In the genomic region with DNA sequence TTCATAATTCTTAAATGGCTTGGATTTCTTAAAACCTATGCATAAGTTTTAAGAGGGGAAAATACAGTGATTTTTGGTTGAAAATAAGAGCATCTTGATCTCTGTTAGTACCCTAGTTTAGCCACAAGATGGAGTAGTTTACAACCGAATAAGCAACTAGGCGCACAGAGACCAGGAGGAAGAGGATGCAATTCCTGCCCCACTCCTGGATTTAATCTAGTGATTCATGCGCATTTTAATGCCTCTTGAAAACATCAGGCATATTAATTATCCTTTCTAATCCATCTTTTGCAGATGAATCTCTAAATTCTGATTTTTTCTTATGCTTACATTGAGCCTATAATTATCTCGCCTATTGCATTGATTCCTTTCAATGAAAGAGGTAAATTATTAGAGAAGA, we compare ENCODE assay signal across 8 cellular contexts.
DNase-seq lines count a peak whose midpoint lies in the region; ATAC-seq and TF ChIP-seq lines count a peak whose summit lies in the region.

No MANE protein-coding gene starts in this region.

- H3K4me2 ChIP-seq in smooth muscle cell: no peak overlapping the region

- WGBS in heart right ventricle, 2 donors: 26 to 31% methylated on average over 4 of the region's 4 CpGs
- 30% methylated on average over 4 of the region's 4 CpGs for WGBS in smooth muscle cell (ENCODE audit: low lambda C conversion rate)

- H3K79me2 ChIP-seq in smooth muscle cell (ENCODE audit: low read depth): no peaks in the 10 kb centered on the region

- H3K4me1 ChIP-seq in CD8-positive, alpha-beta T cell (ENCODE audit: insufficient read depth, low read length): no peaks in the 10 kb centered on the region
- H3K4me1 ChIP-seq in heart right ventricle (peaks cover 0 to 4% (median 0%) of the 10 kb centered on the region in 9 donors), smooth muscle cell (ENCODE audit: low read depth) (no peaks in the 10 kb centered on the region)

- H3K27ac ChIP-seq in CD8-positive, alpha-beta T cell (ENCODE audit: low read depth, low read length): no peak overlapping the region
- H3K27ac ChIP-seq in WERI-Rb-1: no peak overlapping the region
- no peak overlapping the region for H3K27ac ChIP-seq in heart right ventricle
- no peak overlapping the region for H3K27ac ChIP-seq in smooth muscle cell (ENCODE audit: low read depth)

- H4K20me1 ChIP-seq in smooth muscle cell (ENCODE audit: low read depth): no peaks in the 10 kb centered on the region

- no peaks in the 10 kb centered on the region for H3K27me3 ChIP-seq in CD8-positive, alpha-beta T cell (ENCODE audit: insufficient read depth, low read length)
- H3K27me3 ChIP-seq in WERI-Rb-1 (ENCODE audit: insufficient read depth, low read depth, severe bottlenecking): no peaks in the 10 kb centered on the region
- peaks cover 0 to 7% (median 0%) of the 10 kb centered on the region in 7 donors for H3K27me3 ChIP-seq in heart right ventricle
- H3K27me3 ChIP-seq in smooth muscle cell (ENCODE audit: low read depth): no peaks in the 10 kb centered on the region

- H3K27me3 Mint-ChIP-seq in CD8-positive, alpha-beta T cell (ENCODE audit: low read depth): no peaks in the 10 kb centered on the region
- no peaks in the 10 kb centered on the region for H3K27me3 Mint-ChIP-seq in activated CD4-positive, alpha-beta T cell treated with anti-CD3 and anti-CD28 coated beads, Interleukin-2, amount 10 ng/mL, durations not matched to agents 24 days and 14 days

- no peaks in the 10 kb centered on the region for H3F3A ChIP-seq in smooth muscle cell (ENCODE audit: low read depth)

- no peaks in the 10 kb centered on the region for H3K9me3 ChIP-seq in CD8-positive, alpha-beta T cell (ENCODE audit: low read length)
- no peaks in the 10 kb centered on the region for H3K9me3 ChIP-seq in WERI-Rb-1 (ENCODE audit: severe bottlenecking)
- H3K9me3 ChIP-seq in heart right ventricle: no peaks in the 10 kb centered on the region
- H3K9me3 ChIP-seq in smooth muscle cell (replicated peaks; ENCODE audit: low read depth): no peaks in the 10 kb centered on the region

- TF ChIP-seq CTCF in CD8-positive, alpha-beta T cell (IDR thresholded peaks at IDR 0.05): peak; percentile 74
- TF ChIP-seq CTCF in WERI-Rb-1 (IDR thresholded peaks at IDR 0.05; ENCODE audit: low read depth, low read length) (peak; percentile 44), heart right ventricle (IDR thresholded peaks at IDR 0.05) (peak; percentile 57 to 80 (median 74)), smooth muscle cell (IDR thresholded peaks at IDR 0.05; ENCODE audit: borderline replicate concordance, insufficient read depth, poor library complexity, severe bottlenecking) (peak; percentile 75)

- no peak overlapping the region for H3K4me3 ChIP-seq in CD8-positive, alpha-beta T cell (ENCODE audit: low read depth, low read length)
- H3K4me3 ChIP-seq in WERI-Rb-1 (ENCODE audit: low read depth, low read length) (no peak overlapping the region), heart right ventricle (no peak overlapping the region), smooth muscle cell (no peak overlapping the region)

- no peak overlapping the region for H3K4me3 Mint-ChIP-seq in CD8-positive, alpha-beta T cell
- H3K4me3 Mint-ChIP-seq in activated CD4-positive, alpha-beta T cell treated with anti-CD3 and anti-CD28 coated beads, Interleukin-2, amount 10 ng/mL, durations not matched to agents 24 days and 14 days: no peak overlapping the region

- H3K27ac Mint-ChIP-seq in CD8-positive, alpha-beta T cell: no peak overlapping the region
- no peak overlapping the region for H3K27ac Mint-ChIP-seq in activated CD4-positive, alpha-beta T cell treated with anti-CD3 and anti-CD28 coated beads, Interleukin-2, amount 10 ng/mL, durations not matched to agents 24 days and 14 days

- H3K36me3 Mint-ChIP-seq in CD8-positive, alpha-beta T cell: no peaks in the 10 kb centered on the region
- H3K36me3 Mint-ChIP-seq in activated CD4-positive, alpha-beta T cell treated with anti-CD3 and anti-CD28 coated beads, Interleukin-2, amount 10 ng/mL, durations not matched to agents 24 days and 14 days (ENCODE audit: low read depth): no peaks in the 10 kb centered on the region

- no peak for DNase-seq in CD8-positive, alpha-beta T cell
- DNase-seq in NCI-H2107 (lab: John Stamatoyannopoulos, UW) (peak; percentile 34), WERI-Rb-1 (no peak), heart right ventricle (no peak), smooth muscle cell (lab: John Stamatoyannopoulos, UW; ENCODE audit: unreplicated experiment) (no peak)
- DNase-seq in activated CD4-positive, alpha-beta T cell treated with anti-CD3 and anti-CD28 coated beads for 48 hours: no peak
- DNase-seq in activated CD4-positive, alpha-beta T cell treated with anti-CD3 and anti-CD28 coated beads, Interleukin-2, amount 10 ng/mL, durations not matched to agents 24 days and 14 days: no peak

- CTCF ChIA-PET in CD8-positive, alpha-beta T cell (lab: Charles Lee): interaction anchor here (0.6 to 10.1 kb wide), 15 partner anchors 10 to 168 kb away, joined by 3 to 125 read pairs (median 4); a partner anchor contains a TSS

- POLR2A ChIA-PET in CD8-positive, alpha-beta T cell (lab: Charles Lee): no interaction called here

- H3K36me3 ChIP-seq in CD8-positive, alpha-beta T cell (ENCODE audit: insufficient read depth, low read length): no peaks in the 10 kb centered on the region
- H3K36me3 ChIP-seq in WERI-Rb-1 (no peaks in the 10 kb centered on the region), heart right ventricle (no peaks in the 10 kb centered on the region), smooth muscle cell (ENCODE audit: low read depth) (no peaks in the 10 kb centered on the region)

- intact Hi-C loops in CD8-positive, alpha-beta T cell (cut with DNase I, micrococcal nuclease): loop anchor here (1.0 to 10.0 kb wide), 3 partner anchors 121 to 1470 kb away; no protein-coding TSS in a partner anchor
- intact Hi-C loops in heart right ventricle (cut with DNase I): loop anchor here (1.0 to 10.0 kb wide), 6 partner anchors 120 to 410 kb away; no protein-coding TSS in a partner anchor
- intact Hi-C loops in activated CD4-positive, alpha-beta T cell treated with anti-CD3 and anti-CD28 coated beads, Interleukin-2, amount 10 ng/mL, durations not matched to agents 24 days and 14 days (cut with micrococcal nuclease): loop anchor here (1.0 kb wide), 1 partner anchor 121 kb away; no protein-coding TSS in a partner anchor

- ATAC-seq in CD8-positive, alpha-beta T cell: no peak
- peak; percentile 66 for ATAC-seq in GM21529 (IDR thresholded peaks at IDR 0.05; ENCODE audit: unreplicated experiment)
- peak in 2 of 8 donors; percentile 56 to 59 for ATAC-seq in heart right ventricle

- no peak overlapping the region for H2AFZ ChIP-seq in smooth muscle cell (ENCODE audit: low read depth)

- no peaks in the 10 kb centered on the region for H3K4me1 Mint-ChIP-seq in CD8-positive, alpha-beta T cell (ENCODE audit: low read depth)
- no peaks in the 10 kb centered on the region for H3K4me1 Mint-ChIP-seq in activated CD4-positive, alpha-beta T cell treated with anti-CD3 and anti-CD28 coated beads, Interleukin-2, amount 10 ng/mL, durations not matched to agents 24 days and 14 days

- no peaks in the 10 kb centered on the region for H3K9me3 Mint-ChIP-seq in CD8-positive, alpha-beta T cell
- H3K9me3 Mint-ChIP-seq in activated CD4-positive, alpha-beta T cell treated with anti-CD3 and anti-CD28 coated beads, Interleukin-2, amount 10 ng/mL, durations not matched to agents 24 days and 14 days: no peaks in the 10 kb centered on the region

- no peak overlapping the region for H3K9ac ChIP-seq in smooth muscle cell (ENCODE audit: low read depth)
